ENCODE assay signal across 8 cellular contexts in the genomic region with DNA sequence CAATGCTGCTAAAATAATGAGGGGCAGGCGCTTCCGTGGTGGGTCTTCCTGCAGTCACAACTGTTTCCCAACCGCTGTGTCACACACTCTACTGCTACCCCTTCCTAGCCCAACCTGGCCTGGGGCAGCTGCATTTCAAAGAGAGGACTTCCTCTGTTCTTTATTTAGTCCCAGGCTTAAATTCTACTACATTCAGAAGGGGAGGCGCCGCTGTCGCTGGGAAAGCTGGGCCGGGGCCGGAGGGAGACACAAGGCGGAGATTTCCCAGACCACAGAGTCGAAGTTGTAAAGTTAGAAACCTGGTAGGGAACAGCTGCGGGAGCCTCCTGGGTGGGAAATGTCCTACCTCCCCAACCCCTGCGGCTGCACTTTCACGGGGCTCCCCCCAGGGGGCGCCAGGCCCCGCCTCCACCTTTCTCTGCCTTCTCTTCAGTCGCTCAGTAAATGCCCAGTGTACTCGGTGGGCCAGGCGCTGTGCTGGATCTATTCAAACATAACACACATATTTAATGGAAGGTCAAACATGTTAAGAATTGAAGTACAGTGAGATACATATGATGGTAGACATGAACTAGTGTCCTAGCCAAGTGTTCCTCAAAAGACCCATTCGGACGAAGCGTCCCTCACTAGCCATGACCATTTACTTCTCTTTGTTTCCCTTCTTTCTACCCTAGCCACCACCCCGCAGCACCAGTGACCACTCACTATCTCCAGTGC. TPM values are rescaled to one million over a fixed set of nuclear protein-coding genes. Genes with fewer than 3 reads are reported as not detected.
DNase-seq lines count a peak whose midpoint lies in the region; ATAC-seq and TF ChIP-seq lines count a peak whose summit lies in the region.

No MANE protein-coding gene starts in this region.

- no peaks in the 10 kb centered on the region for H3K9me3 ChIP-seq in ES-I3 (ENCODE audit: control insufficient read depth, insufficient read depth, low read length)
- peaks cover 2% of the 10 kb centered on the region; the same call in 1 of the 2 replicates for H3K9me3 ChIP-seq in IMR-90 (ENCODE audit: control insufficient read depth, insufficient read depth, low read length)

- dilution Hi-C loops in IMR-90 (cut with HindIII; ENCODE audit: low sequenced_read_pairs, unreplicated experiment), result no loop called here

- no peak overlapping the region for H4K8ac ChIP-seq in IMR-90 (ENCODE audit: low read depth in 2 of 2, low read length in 2 of 2)

- CTCF ChIA-PET in IMR-90 (lab: Yijun Ruan, JAX), result interaction anchor here (0.8 to 1.8 kb wide), 3 partner anchors 11 to 171 kb away, joined by 3 to 4 read pairs (median 3); partner anchors contain the start of gene DYRK3

- no peak overlapping the region for H3K4ac ChIP-seq in IMR-90 (ENCODE audit: low read depth, low read length)

- no peak overlapping the region for H2BK20ac ChIP-seq in IMR-90 (ENCODE audit: low read depth, low read length)

- no peak overlapping the region for H3K56ac ChIP-seq in IMR-90 (ENCODE audit: extremely low read depth, insufficient read depth, low read length)

- no TSS peak for BruUV-seq in IMR-90 (replicated peaks; lab: Mats Ljungman, UMichigan)

- no peak overlapping the region for H2AK9ac ChIP-seq in IMR-90 (replicated peaks; ENCODE audit: low read depth, low read length, poor library complexity)

- no peak overlapping the region for H4K5ac ChIP-seq in IMR-90 (ENCODE audit: low read depth, low read length)

- H3K27me3 ChIP-seq in IMR-90 (ENCODE audit: control insufficient read depth, insufficient read depth, low read length), result peaks cover 18% of the 10 kb centered on the region

- H3K14ac ChIP-seq in IMR-90 (replicated peaks; ENCODE audit: low read depth, low read length), result no peak overlapping the region

- H3K9me1 ChIP-seq in IMR-90 (ENCODE audit: insufficient read depth, low read length), result no peaks in the 10 kb centered on the region

- H2BK15ac ChIP-seq in IMR-90 (ENCODE audit: low read depth, low read length), result no peak overlapping the region

- H3K9ac ChIP-seq in ES-I3 (ENCODE audit: low read depth, low read length), result peak overlapping the region; percentile 39; the same call in 1 of the 2 replicates
- H3K9ac ChIP-seq in IMR-90 (ENCODE audit: low read depth, low read length), result no peak overlapping the region

- no peak overlapping the region for H2BK120ac ChIP-seq in IMR-90 (ENCODE audit: low read depth, low read length)

- peaks cover 3% of the 10 kb centered on the region for H3K27me3 Mint-ChIP-seq in endothelial cell (ENCODE audit: unreplicated experiment)
- H3K27me3 Mint-ChIP-seq in nephron progenitor cell (ENCODE audit: low read depth, poor library complexity), result peaks cover 3% of the 10 kb centered on the region

- no peaks in the 10 kb centered on the region for H3K4me1 ChIP-seq in ES-I3 (ENCODE audit: insufficient read depth, low read length)
- H3K4me1 ChIP-seq in IMR-90 (ENCODE audit: control insufficient read depth, insufficient read depth, low read length), result peaks cover 2% of the 10 kb centered on the region; the same call in 1 of the 2 replicates

- H3K36me3 Mint-ChIP-seq in endothelial cell (ENCODE audit: low read depth, unreplicated experiment), result no peaks in the 10 kb centered on the region
- H3K36me3 Mint-ChIP-seq in nephron progenitor cell (ENCODE audit: low read depth), result no peaks in the 10 kb centered on the region

- no peak overlapping the region for H3K18ac ChIP-seq in IMR-90 (ENCODE audit: low read depth, low read length)

- H3K27ac Mint-ChIP-seq in endothelial cell (ENCODE audit: unreplicated experiment) (no peak overlapping the region), nephron progenitor cell (no peak overlapping the region)

- no peak overlapping the region for H4K91ac ChIP-seq in IMR-90 (ENCODE audit: insufficient read depth, low read depth, low read length)

- H2AFZ ChIP-seq in IMR-90 (replicated peaks; ENCODE audit: low read length, poor library complexity), result no peak overlapping the region

- 30% methylated on average over 3 of the region's 22 CpGs; no CpG with 5 or more reads in 1 of the 2 experiments for WGBS in IMR-90 (ENCODE audit: extremely low coverage in 2 of 2, insufficient read length in 1 of 2), 2 experiments

- no peak overlapping the region for H2BK5ac ChIP-seq in IMR-90 (ENCODE audit: low read depth, low read length, poor library complexity, severe bottlenecking)

- H3K4me3 ChIP-seq in IMR-90 (ENCODE audit: insufficient read depth, low read depth, low read length), result no peak overlapping the region

- H3K4me3 Mint-ChIP-seq in endothelial cell (ENCODE audit: unreplicated experiment) (no peak overlapping the region), nephron progenitor cell (peak overlapping the region; percentile 69)

- H3K27ac ChIP-seq in IMR-90 (ENCODE audit: insufficient read depth, low read length), result no peak overlapping the region

- no peaks in the 10 kb centered on the region for H3K79me1 ChIP-seq in IMR-90 (ENCODE audit: low read depth in 1 of 2, low read length in 2 of 2)

- POLR2A ChIA-PET in IMR-90 (lab: Charles Lee; ENCODE audit: unreplicated experiment), result interaction anchor here (0.6 kb wide), 1 partner anchor 18 kb away, joined by 3 read pairs; no protein-coding TSS in a partner anchor

- peak overlapping the region; percentile 72; the same call in 1 of the 2 replicates for H2AK5ac ChIP-seq in IMR-90 (ENCODE audit: low read depth, low read length)

- H3K36me3 ChIP-seq in ES-I3 (ENCODE audit: insufficient read depth, low read length), result no peaks in the 10 kb centered on the region
- no peaks in the 10 kb centered on the region for H3K36me3 ChIP-seq in IMR-90 (ENCODE audit: control insufficient read depth, insufficient read depth, low read length)

- intact Hi-C loops in IMR-90 (cut with micrococcal nuclease), result no loop called here

- DNase-seq in IMR-90, result no peak
- DNase-seq in activated CD4-positive, alpha-beta T cell treated with anti-CD3 and anti-CD28 coated beads for 48 hours, result peak; percentile 74
- DNase-seq in endothelial cell (ENCODE audit: low spot score), result peak; percentile 73
- DNase-seq in nephron progenitor cell, result peak; percentile 63
- DNase-seq in superior temporal gyrus (ENCODE audit: extremely low spot score), result no peak

- H3K23ac ChIP-seq in IMR-90 (ENCODE audit: low read depth, low read length), result peak overlapping the region; percentile 15; the same call in 1 of the 2 replicates

- in situ Hi-C loops in IMR-90 (cut with MboI; ENCODE audit: low sequenced_read_pairs), result no loop called here

- H3K9me3 Mint-ChIP-seq in endothelial cell (ENCODE audit: unreplicated experiment), result no peaks in the 10 kb centered on the region
- no peaks in the 10 kb centered on the region for H3K9me3 Mint-ChIP-seq in nephron progenitor cell

- H3K4me1 Mint-ChIP-seq in endothelial cell (ENCODE audit: unreplicated experiment) (peaks cover 6% of the 10 kb centered on the region), nephron progenitor cell (peaks cover 61% of the 10 kb centered on the region)

- TF ChIP-seq RAD21 in IMR-90 (IDR thresholded peaks at IDR 0.05; ENCODE audit: low read length), result peak; percentile 41

- TF ChIP-seq CTCF in IMR-90 (conservative IDR thresholded peaks at IDR 0.05; ENCODE audit: low read depth, low read length), result peak; percentile 59
- peak; percentile 98 for TF ChIP-seq CTCF in endothelial cell (IDR thresholded peaks at IDR 0.05; ENCODE audit: unreplicated experiment)
- TF ChIP-seq CTCF in nephron progenitor cell (IDR thresholded peaks at IDR 0.05), result peak; percentile 87

- peak; percentile 65; the same call in 1 of the 2 replicates for ATAC-seq in IMR-90 (ENCODE audit: low read depth)
- no peak for ATAC-seq in GM18868 (IDR thresholded peaks at IDR 0.05; ENCODE audit: unreplicated experiment)
- no peak for ATAC-seq in HG02642 (IDR thresholded peaks at IDR 0.05; ENCODE audit: poor library complexity, unreplicated experiment)

- no peak overlapping the region for H3K4me2 ChIP-seq in IMR-90 (ENCODE audit: low read depth, low read length)

- peaks cover 3% of the 10 kb centered on the region; the same call in 1 of the 2 replicates for H4K20me1 ChIP-seq in IMR-90 (ENCODE audit: insufficient read depth, low read length)

- TF ChIP-seq POLR2A in IMR-90 (IDR thresholded peaks at IDR 0.05; ENCODE audit: low read depth, low read length), result no peak

TF ChIP-seq in IMR-90, 13 proteins besides CTCF, POLR2A, EP300 and RAD21:
- TF ChIP-seq SMC3 (IDR thresholded peaks at IDR 0.05; ENCODE audit: low read depth, low read length) (peak; percentile 46), CEBPB (IDR thresholded peaks at IDR 0.05; ENCODE audit: low read depth, low read length) (no peak)

RNA-seq across cellular contexts. Expression of gene DYRK3, which starts 23.1 kb away (rescaled TPM):
- total RNA-seq in IMR-90 (2012; rRNA removed) (21.1 and 22.0 TPM in 2 replicates), endothelial cell (ENCODE audit: unreplicated experiment) (3.2 TPM)
- polyA plus RNA-seq in IMR-90 (2012; rRNA removed), result 4.6 and 5.5 TPM in 2 replicates
- polyA plus RNA-seq in IMR-90 (2012; cell fraction: cytosol; rRNA removed), result 2.2 and 3.2 TPM in 2 replicates
- 2.4 and 9.7 TPM in 2 replicates for polyA plus RNA-seq in IMR-90 (2012; cell fraction: nucleus; rRNA removed; ENCODE audit: low replicate concordance)

RNA-seq across cellular contexts. Expression of gene MAPKAPK2, which starts 26.3 kb away (rescaled TPM):
- total RNA-seq in IMR-90 (2012; rRNA removed), result 50.8 and 56.5 TPM in 2 replicates
- polyA plus RNA-seq in IMR-90 (2012; rRNA removed), result 60.7 and 66.4 TPM in 2 replicates
- polyA plus RNA-seq in IMR-90 (2012; cell fraction: cytosol; rRNA removed), result 42.3 and 56.1 TPM in 2 replicates
- polyA plus RNA-seq in IMR-90 (2012; cell fraction: nucleus; rRNA removed; ENCODE audit: low replicate concordance), result 86.1 and 91.5 TPM in 2 replicates
- 109 TPM for total RNA-seq in endothelial cell (ENCODE audit: unreplicated experiment)

RNA-seq across cellular contexts. Expression of gene EIF2D, which starts 46.2 kb away (rescaled TPM):
- total RNA-seq in IMR-90 (2012; rRNA removed), result 51.7 and 69.4 TPM in 2 replicates
- polyA plus RNA-seq in IMR-90 (2012; rRNA removed), result 58.7 and 64.3 TPM in 2 replicates
- polyA plus RNA-seq in IMR-90 (2012; cell fraction: cytosol; rRNA removed), result 39.4 and 47.6 TPM in 2 replicates
- 35.3 and 72.9 TPM in 2 replicates for polyA plus RNA-seq in IMR-90 (2012; cell fraction: nucleus; rRNA removed; ENCODE audit: low replicate concordance)
- 32.7 TPM for total RNA-seq in endothelial cell (ENCODE audit: unreplicated experiment)

Comparison
In these comparisons a context has a peak if more than half of its experiments do, and no peak if none do; other contexts are left out.
1. DNase-seq: peak in activated CD4-positive, alpha-beta T cell treated with anti-CD3 and anti-CD28 coated beads for 48 hours (single experiment), endothelial cell (single experiment) and nephron progenitor cell (single experiment); none in IMR-90 (single experiment) and superior temporal gyrus (single experiment).
2. Peak in every context shown above with its lines, with median percentiles within 50 percentile points of each other: CTCF ChIP-seq.